ENCODE assay signal across 8 cellular contexts in the genomic region with DNA sequence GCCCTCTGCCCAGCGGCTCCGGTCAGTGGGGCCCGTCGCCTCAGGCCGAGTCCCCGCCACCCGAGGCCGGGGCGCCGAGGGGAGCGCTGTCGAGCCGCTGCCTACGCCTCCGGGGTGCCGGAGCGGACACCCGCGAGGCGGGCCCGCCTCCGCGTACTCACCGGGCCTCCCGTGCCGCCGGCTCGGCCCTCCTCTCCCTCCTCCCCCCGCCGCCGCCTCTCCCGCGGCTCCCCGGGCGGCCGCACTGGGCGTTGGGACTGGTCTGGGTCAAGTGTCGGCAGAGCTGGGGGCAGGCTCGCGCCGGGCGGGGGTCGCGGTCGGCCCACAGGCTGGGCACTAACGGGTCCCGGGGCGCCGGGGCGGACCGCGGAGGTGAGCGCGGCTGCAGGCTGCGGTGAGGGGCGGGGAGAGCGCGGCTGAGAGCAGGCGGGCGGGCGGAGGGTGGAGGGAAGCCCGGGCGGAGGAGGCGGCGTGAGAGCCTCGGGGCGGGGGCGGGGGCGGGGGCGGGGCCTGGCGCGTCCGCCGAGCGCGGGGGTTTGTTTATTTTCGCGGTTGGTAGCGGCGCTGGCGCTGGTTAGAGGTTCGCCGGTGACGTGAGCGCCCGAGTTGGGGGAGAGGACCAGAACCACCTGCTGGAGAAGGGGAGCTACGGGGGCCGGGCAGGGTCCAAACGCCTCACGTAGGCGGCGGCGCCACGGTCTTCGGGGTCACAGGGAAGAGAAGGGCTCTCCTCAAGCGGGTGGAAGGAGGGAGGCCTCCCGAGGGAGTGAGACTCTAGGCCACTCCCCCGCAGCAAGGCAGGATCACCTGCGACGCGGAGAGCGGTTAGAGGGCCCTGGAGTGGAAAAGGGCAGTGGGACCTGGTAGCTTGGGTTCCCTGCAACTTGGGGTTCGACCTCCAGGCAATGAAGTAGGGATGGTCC. TPM values are rescaled to one million over a fixed set of nuclear protein-coding genes. Genes with fewer than 3 reads are reported as not detected.
DNase-seq lines count a peak whose midpoint lies in the region; ATAC-seq, FAIRE-seq and TF ChIP-seq lines count a peak whose summit lies in the region.
"Not testable (repeated sequence)": the region's sequence is repeated elsewhere in the genome, so short reads cannot be mapped to it uniquely, and the experiment has no call there.

A gene (minus strand): TSS at position 414 of the 923 bp plus-strand sequence. CDS start 11,252 bp downstream, outside the sequence.

- H3K27me3 Mint-ChIP-seq in central memory CD8-positive, alpha-beta T cell = not testable (repeated sequence)

- H3K36me3 Mint-ChIP-seq in central memory CD8-positive, alpha-beta T cell (ENCODE audit: insufficient read depth) = not testable (repeated sequence)

- H3K9me3 ChIP-seq in kidney (ENCODE audit: control insufficient read depth in 1 of 2, low read length in 2 of 2) = not testable (repeated sequence)

- peak within 1 kb of the TSS; percentile 59 to 61 for H3K4me3 ChIP-seq in kidney (ENCODE audit: low read length in 2 of 2)

- peak within 1 kb of the TSS; percentile 20 for H3K27ac Mint-ChIP-seq in central memory CD8-positive, alpha-beta T cell (ENCODE audit: low read depth)

- not testable (repeated sequence) for H3K36me3 ChIP-seq in kidney (ENCODE audit: control insufficient read depth in 1 of 2, insufficient read depth in 2 of 2, low read length in 2 of 2)

- peak; percentile 22 for TF ChIP-seq CTCF in kidney (IDR thresholded peaks at IDR 0.05; ENCODE audit: borderline replicate concordance, extremely low read depth, insufficient read depth)

- H3K9me3 Mint-ChIP-seq in central memory CD8-positive, alpha-beta T cell = not testable (repeated sequence)

- H3K9ac ChIP-seq in kidney (ENCODE audit: low read length in 2 of 2) = peak within 1 kb of the TSS in 1 of 2 donors; percentile 34

- ATAC-seq in GM18868 (IDR thresholded peaks at IDR 0.05; ENCODE audit: unreplicated experiment) (peak; percentile 81), HG03097 (IDR thresholded peaks at IDR 0.05; ENCODE audit: low FRiP score, unreplicated experiment) (peak; percentile 65)
- ATAC-seq in central memory CD8-positive, alpha-beta T cell (replicated peaks; ENCODE audit: extremely low read depth, poor library complexity, severe bottlenecking) = peak; percentile 84

- DNase-seq in AG08396 (ENCODE audit: low spot score) (peak; percentile 78), NCI-H2196 treated with DMSO at 0.1 percent for 48 hours (lab: John Stamatoyannopoulos, UW; ENCODE audit: unreplicated experiment) (peak; percentile 58), kidney (peak; percentile 91)
- peak; percentile 75 for DNase-seq in activated CD4-positive, CD25-positive, alpha-beta regulatory T cell treated with anti-CD3 and anti-CD28 coated beads, Interleukin-2, amount 50 U/mL, for 72 hours
- DNase-seq in central memory CD8-positive, alpha-beta T cell (ENCODE audit: low spot score in 2 of 2) = peak; percentile 69 to 81
- peak; percentile 35 to 55 for DNase-seq in stimulated activated CD4-positive, alpha-beta T cell treated with anti-CD3 and anti-CD28 coated beads, Interleukin-12 subunit alpha, Interleukin-12 subunit beta, amount 100 ng/mL, for 24 hours (ENCODE audit: low read depth in 2 of 2)

- H3K4me1 ChIP-seq in kidney (ENCODE audit: control insufficient read depth in 1 of 2, insufficient read depth in 1 of 2, low read depth in 1 of 2, low read length in 2 of 2) = not testable (repeated sequence)

- intact Hi-C loops in kidney (cut with DNase I) = not testable (repeated sequence)

- FAIRE-seq in kidney (lab: Jason Lieb, UNC) = not testable (repeated sequence)

- H3K4me1 Mint-ChIP-seq in central memory CD8-positive, alpha-beta T cell = peaks cover 11% of the 10 kb centered on the region

- peak within 1 kb of the TSS; percentile 53 to 67 for H3K27ac ChIP-seq in kidney (ENCODE audit: low read depth in 2 of 2, low read length in 2 of 2)

- H3K4me3 Mint-ChIP-seq in central memory CD8-positive, alpha-beta T cell = not testable (repeated sequence)

RNA-seq across cellular contexts. Expression of the gene that starts here (rescaled TPM):
- total RNA-seq in kidney = 7.1 TPM
- polyA plus RNA-seq in kidney (ENCODE audit: insufficient read depth, low read depth, low replicate concordance) = 8.6 TPM

Comparison
In these comparisons a context has a peak if more than half of its experiments do, and no peak if none do; other contexts are left out.
1. Peak in every context shown above with its lines: DNase-seq, ATAC-seq, H3K4me3 ChIP-seq and H3K27ac ChIP-seq.